ENCODE assay signal across 8 cellular contexts in the genomic region with DNA sequence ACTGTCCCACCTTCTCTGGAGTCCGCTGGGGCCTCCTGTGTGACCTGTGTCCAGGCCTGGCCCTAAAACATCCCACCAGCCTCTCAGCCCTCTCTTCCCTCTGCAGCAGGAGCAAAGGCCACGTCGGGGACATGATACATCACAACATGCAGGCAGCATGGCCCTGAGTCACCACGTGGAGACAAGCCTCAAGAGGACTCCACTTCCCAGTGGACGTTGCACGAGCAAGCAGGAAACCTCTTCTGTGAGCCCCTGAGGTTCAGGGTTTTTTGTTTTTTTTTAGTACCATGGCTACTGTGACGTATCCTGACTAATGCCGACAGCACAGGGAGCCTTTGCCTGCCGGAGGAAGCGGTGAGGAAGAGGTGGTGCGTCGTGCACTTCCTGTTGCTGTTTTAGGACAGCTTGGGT.
DNase-seq lines count a peak whose midpoint lies in the region; ATAC-seq and TF ChIP-seq lines count a peak whose summit lies in the region.

No MANE protein-coding gene starts in this region.

- peaks cover 0 to 35% (median 0%) of the 10 kb centered on the region in 4 donors for H3K27me3 ChIP-seq in esophagus muscularis mucosa

- no peak for TF ChIP-seq CTCF in esophagus muscularis mucosa (IDR thresholded peaks at IDR 0.05)

- peak; percentile 73 for DNase-seq in activated CD8-positive, alpha-beta memory T cell treated with anti-CD3 and anti-CD28 coated beads, Interleukin-2, amount 50 U/mL, for 1 hour (ENCODE audit: extremely low read depth)
- DNase-seq in left ventricle myocardium superior (no peak), germinal center (ENCODE audit: low spot score) (no peak), esophagus muscularis mucosa (ENCODE audit: extremely low spot score) (no peak)
- peak; percentile 58 for DNase-seq in stimulated activated CD8-positive, alpha-beta memory T cell treated with anti-CD3 and anti-CD28 coated beads, Interleukin-4, amount 100 ng/mL, for 48 hours

- H3K27ac ChIP-seq in KOPT-K1 (ENCODE audit: low read depth, low read length, poor library complexity, severe bottlenecking) (peak overlapping the region; percentile 48), esophagus muscularis mucosa (replicated peaks in 1 of 4) (no peak overlapping the region)

- ATAC-seq in left ventricle myocardium superior (peak; percentile 56), HG02571 (IDR thresholded peaks at IDR 0.05; ENCODE audit: unreplicated experiment) (no peak), GM21515 (IDR thresholded peaks at IDR 0.05; ENCODE audit: unreplicated experiment) (no peak)

- H3K36me3 ChIP-seq in KOPT-K1 (ENCODE audit: insufficient read depth, low read length) (no peaks in the 10 kb centered on the region), esophagus muscularis mucosa (no peaks in the 10 kb centered on the region)

- peak overlapping the region in 1 of 4 donors; percentile 9 for H3K4me3 ChIP-seq in esophagus muscularis mucosa

- intact Hi-C loops in left ventricle myocardium superior (cut with micrococcal nuclease) (no loop called here), esophagus muscularis mucosa (cut with DNase I) (no loop called here)

- H3K4me1 ChIP-seq in esophagus muscularis mucosa, result no peaks in the 10 kb centered on the region

- H3K9me3 ChIP-seq in KOPT-K1 (ENCODE audit: insufficient read depth, low read length, poor library complexity, severe bottlenecking), result peaks cover 14% of the 10 kb centered on the region
- peaks cover 0 to 15% (median 5%) of the 10 kb centered on the region in 4 donors for H3K9me3 ChIP-seq in esophagus muscularis mucosa

- no peak for TF ChIP-seq POLR2A in esophagus muscularis mucosa (IDR thresholded peaks at IDR 0.05; ENCODE audit: low read depth)

- 51% methylated on average over 12 of the region's 12 CpGs for WGBS in esophagus muscularis mucosa

- TF ChIP-seq EP300 in esophagus muscularis mucosa (IDR thresholded peaks at IDR 0.05), result no peak

Comparison
In these comparisons a context has a peak if more than half of its experiments do, and no peak if none do; other contexts are left out.
1. DNase-seq: peak in activated CD8-positive, alpha-beta memory T cell treated with anti-CD3 and anti-CD28 coated beads, Interleukin-2, amount 50 U/mL, for 1 hour (single experiment) and stimulated activated CD8-positive, alpha-beta memory T cell treated with anti-CD3 and anti-CD28 coated beads, Interleukin-4, amount 100 ng/mL, for 48 hours (single experiment); none in left ventricle myocardium superior (single experiment), germinal center (single experiment) and esophagus muscularis mucosa (single experiment).